ENCODE assay signal across 9 cellular contexts in the genomic region with DNA sequence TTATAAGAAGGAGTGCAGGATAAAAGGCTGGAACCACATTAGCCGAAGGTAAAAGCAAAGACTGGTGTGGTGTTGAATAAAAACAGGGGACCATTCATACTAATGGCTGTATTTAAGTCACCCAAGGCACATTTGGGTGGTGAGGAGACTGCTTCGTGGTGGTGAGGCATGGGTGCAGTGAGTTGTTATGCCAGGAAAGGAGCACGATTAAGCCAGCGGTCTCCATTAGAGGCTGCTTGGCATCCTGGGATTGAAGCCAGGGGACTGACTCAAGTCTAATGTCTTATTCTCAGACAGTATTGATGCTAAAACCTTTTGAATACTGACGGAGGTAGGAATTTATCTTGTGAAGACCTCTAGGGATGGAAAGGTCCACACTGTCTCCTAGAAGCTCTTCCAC. TPM values are rescaled to one million over a fixed set of nuclear protein-coding genes. Genes with fewer than 3 reads are reported as not detected.
DNase-seq lines count a peak whose midpoint lies in the region; ATAC-seq and TF ChIP-seq lines count a peak whose summit lies in the region.
"Had no signal": no experiment of that assay in that cellular context is flagged by ENCODE, and none has a peak within 500 bp of the region (broad histone marks: within the 10 kb centered on the region; RNA-seq: fewer than 3 reads in every experiment).

No MANE protein-coding gene starts in this region.

- H3K27me3 Mint-ChIP-seq in stimulated activated naive CD8-positive, alpha-beta T cell treated with anti-CD3 and anti-CD28 coated beads, Interleukin-15, amount 100 ng/mL, for 72 hours, result no peaks in the 10 kb centered on the region

- no peak for TF ChIP-seq POLR2A in gastroesophageal sphincter (IDR thresholded peaks at IDR 0.05)

- peak; percentile 54 for DNase-seq in MG63
- no peak for DNase-seq in stimulated activated naive CD8-positive, alpha-beta T cell treated with anti-CD3 and anti-CD28 coated beads, Interleukin-15, amount 100 ng/mL, for 72 hours
- no peak for DNase-seq in NCI-H1694 (lab: John Stamatoyannopoulos, UW)
- no peak for DNase-seq in GF-D8 (lab: John Stamatoyannopoulos, UW)
- DNase-seq: caudate nucleus had no signal

- peak overlapping the region in 1 of 2 donors; percentile 75 for H3K4me3 Mint-ChIP-seq in stimulated activated naive CD8-positive, alpha-beta T cell treated with anti-CD3 and anti-CD28 coated beads, Interleukin-15, amount 100 ng/mL, for 72 hours

- no peaks in the 10 kb centered on the region for H3K9me3 ChIP-seq in MG63
- no peaks in the 10 kb centered on the region for H3K9me3 ChIP-seq in gastroesophageal sphincter

- TF ChIP-seq EP300 in gastroesophageal sphincter (IDR thresholded peaks at IDR 0.05), result no peak

- H3K27me3 ChIP-seq in MG63 (no peaks in the 10 kb centered on the region), gastroesophageal sphincter (no peaks in the 10 kb centered on the region)

- H3K9me3 Mint-ChIP-seq in stimulated activated naive CD8-positive, alpha-beta T cell treated with anti-CD3 and anti-CD28 coated beads, Interleukin-15, amount 100 ng/mL, for 72 hours, result no peaks in the 10 kb centered on the region

- 46 to 48% methylated on average over 4 to 5 of the region's 5 CpGs for WGBS in gastroesophageal sphincter (ENCODE audit: low coverage in 1 of 2), 2 donors

- peaks cover 11 to 45% (median 12%) of the 10 kb centered on the region in 3 donors for H3K4me1 ChIP-seq in gastroesophageal sphincter

- peak overlapping the region; percentile 78 to 88 for H3K27ac Mint-ChIP-seq in stimulated activated naive CD8-positive, alpha-beta T cell treated with anti-CD3 and anti-CD28 coated beads, Interleukin-15, amount 100 ng/mL, for 72 hours

- peaks cover 40% of the 10 kb centered on the region for H3K4me1 Mint-ChIP-seq in stimulated activated naive CD8-positive, alpha-beta T cell treated with anti-CD3 and anti-CD28 coated beads, Interleukin-15, amount 100 ng/mL, for 72 hours

- peaks cover 64% of the 10 kb centered on the region for H3K36me3 ChIP-seq in MG63
- peaks cover 0 to 10% of the 10 kb centered on the region in 2 donors for H3K36me3 ChIP-seq in gastroesophageal sphincter

- peak; percentile 12 for ATAC-seq in GM19455 (IDR thresholded peaks at IDR 0.05; ENCODE audit: unreplicated experiment)
- no peak for ATAC-seq in gastroesophageal sphincter
- ATAC-seq in stimulated activated naive CD8-positive, alpha-beta T cell treated with anti-CD3 and anti-CD28 coated beads, Interleukin-15, amount 100 ng/mL, for 72 hours, result no peak
- ATAC-seq in HG02938 (IDR thresholded peaks at IDR 0.05; ENCODE audit: unreplicated experiment), result no peak
- ATAC-seq in HG02610 (IDR thresholded peaks at IDR 0.05; ENCODE audit: unreplicated experiment), result no peak

- peak overlapping the region in 3 of 4 donors; percentile 46 to 69 (median 47) for H3K27ac ChIP-seq in gastroesophageal sphincter

- TF ChIP-seq CTCF in gastroesophageal sphincter (IDR thresholded peaks at IDR 0.05), result no peak

- H3K4me3 ChIP-seq in MG63 (no peak overlapping the region), gastroesophageal sphincter (peak overlapping the region in 1 of 2 donors; percentile 32)

RNA-seq across cellular contexts. Expression of a gene that starts 21.9 kb away (rescaled TPM):
- total RNA-seq in MG63 (2014; rRNA removed; shearing (Covaris generic); ENCODE audit: low replicate concordance), result 35.2 and 41.3 TPM in 2 replicates
- 10 to 100 TPM; 64.8 to 71.7 (median 67.5) TPM for total RNA-seq in gastroesophageal sphincter
